Comparison of ENCODE assay signal across 11 cellular contexts in genomic region chr3:110293660-110294059, GRCh38.
"Had no signal": no experiment of that assay in that cellular context is flagged by ENCODE, and none has a peak within 500 bp of the region (broad histone marks: within the 10 kb centered on the region; RNA-seq: fewer than 3 reads in every experiment).

No MANE protein-coding gene starts in this region.

- DNase-seq: activated CD4-positive, alpha-beta memory T cell treated with anti-CD3 and anti-CD28 coated beads for 36 hours; activated CD4-positive, CD25-positive, alpha-beta regulatory T cell treated with anti-CD3 and anti-CD28 coated beads, Interleukin-2, amount 50 U/mL, for 72 hours; activated CD8-positive, alpha-beta memory T cell treated with anti-CD3 and anti-CD28 coated beads, Interleukin-2, amount 50 U/mL, for 4 hours; activated effector memory CD4-positive, alpha-beta T cell treated with anti-CD3 and anti-CD28 coated beads, Interleukin-2, amount 50 U/mL, for 16 hours; central memory CD4-positive, alpha-beta T cell; effector CD4-positive, alpha-beta T cell; pancreas; stimulated activated CD4-positive, alpha-beta T cell treated with anti-CD3 and anti-CD28 coated beads, Interleukin-4, amount 100 ng/mL, for 24 hours; T-helper 2 cell; thyroid gland had no signal

- ATAC-seq: pancreas had no signal

- H3K4me1 Mint-ChIP-seq: neural crest cell had no signal

- H3K27me3 Mint-ChIP-seq: activated CD4-positive, alpha-beta memory T cell treated with anti-CD3 and anti-CD28 coated beads for 36 hours had no signal

- H3K4me3 Mint-ChIP-seq: activated CD4-positive, alpha-beta memory T cell treated with anti-CD3 and anti-CD28 coated beads for 36 hours; neural crest cell had no signal
